Comparison of ENCODE assay signal across 19 cellular contexts in genomic region chr2:101011152-101011551, GRCh38. TPM values are rescaled to one million over a fixed set of nuclear protein-coding genes. Genes with fewer than 3 reads are reported as not detected.
DNase-seq lines count a peak whose midpoint lies in the region; ATAC-seq and TF ChIP-seq lines count a peak whose summit lies in the region.
"Had no signal": no experiment of that assay in that cellular context is flagged by ENCODE, and none has a peak within 500 bp of the region (broad histone marks: within the 10 kb centered on the region; RNA-seq: fewer than 3 reads in every experiment).

No MANE protein-coding gene starts in this region.

- H3K36me3 Mint-ChIP-seq in dendritic cell treated with granulocyte-macrophage colony-stimulating factor and Interleukin-4, amounts not matched to agents 40 ng/mL and 50 ng/mL, for 4 days (ENCODE audit: low read depth): peaks cover 79% of the 10 kb centered on the region
- H3K36me3 Mint-ChIP-seq in stimulated activated effector memory CD8-positive, alpha-beta T cell treated with anti-CD3 and anti-CD28 coated beads, Interleukin-12 subunit alpha, Interleukin-12 subunit beta, amount 100 ng/mL, for 72 hours: peaks cover 90% of the 10 kb centered on the region

- H3K4me1 Mint-ChIP-seq in dendritic cell treated with granulocyte-macrophage colony-stimulating factor and Interleukin-4, amounts not matched to agents 40 ng/mL and 50 ng/mL, for 4 days (ENCODE audit: low read depth): peaks cover 36% of the 10 kb centered on the region
- peaks cover 42% of the 10 kb centered on the region for H3K4me1 Mint-ChIP-seq in stimulated activated effector memory CD8-positive, alpha-beta T cell treated with anti-CD3 and anti-CD28 coated beads, Interleukin-12 subunit alpha, Interleukin-12 subunit beta, amount 100 ng/mL, for 72 hours

- H3K27me3 ChIP-seq in right cardiac atrium (ENCODE audit: control insufficient read depth, insufficient read depth): no peaks in the 10 kb centered on the region
- no peaks in the 10 kb centered on the region for H3K27me3 ChIP-seq in right atrium auricular region
- H3K27me3 ChIP-seq in OCI-LY3 (ENCODE audit: low read depth, low read length): no peaks in the 10 kb centered on the region
- H3K27me3 ChIP-seq: heart right ventricle, SJCRH30, thyroid gland had no signal

- no peak for TF ChIP-seq CTCF in right atrium auricular region (IDR thresholded peaks at IDR 0.05)
- TF ChIP-seq CTCF in OCI-LY3 (IDR thresholded peaks at IDR 0.05; ENCODE audit: low read depth, low read length): no peak

- no peaks in the 10 kb centered on the region for H3K9me3 Mint-ChIP-seq in dendritic cell treated with granulocyte-macrophage colony-stimulating factor and Interleukin-4, amounts not matched to agents 40 ng/mL and 50 ng/mL, for 4 days
- H3K9me3 Mint-ChIP-seq in stimulated activated effector memory CD8-positive, alpha-beta T cell treated with anti-CD3 and anti-CD28 coated beads, Interleukin-12 subunit alpha, Interleukin-12 subunit beta, amount 100 ng/mL, for 72 hours: no peaks in the 10 kb centered on the region
- H3K9me3 Mint-ChIP-seq: activated naive CD8-positive, alpha-beta T cell treated with anti-CD3 and anti-CD28 coated beads, Interleukin-2, amount 10 ng/mL, durations not matched to agents 7 days and 5 days had no signal

- 84% methylated on average over 10 of the region's 10 CpGs for WGBS in right cardiac atrium

- no peaks in the 10 kb centered on the region for H3K9me3 ChIP-seq in right cardiac atrium (ENCODE audit: control insufficient read depth, low read length)
- no peaks in the 10 kb centered on the region for H3K9me3 ChIP-seq in right atrium auricular region
- no peaks in the 10 kb centered on the region for H3K9me3 ChIP-seq in OCI-LY3 (ENCODE audit: insufficient read depth, low read length)
- H3K9me3 ChIP-seq: heart right ventricle, SJCRH30, thyroid gland had no signal

- DNase-seq in right cardiac atrium (peak in 2 of 3 donors; percentile 22 to 31), right atrium auricular region (ENCODE audit: low spot score) (no peak), C1 segment of cervical spinal cord (lab: John Stamatoyannopoulos, UW) (no peak)
- no peak for DNase-seq in stimulated activated effector memory CD8-positive, alpha-beta T cell treated with anti-CD3 and anti-CD28 coated beads, Interleukin-12 subunit alpha, Interleukin-12 subunit beta, amount 100 ng/mL, for 72 hours (ENCODE audit: low spot score in 2 of 2)
- DNase-seq in stimulated activated CD4-positive, alpha-beta T cell treated with anti-CD3 and anti-CD28 coated beads, Interleukin-2, amount 100 ng/mL, for 48 hours: no peak
- DNase-seq: activated naive CD8-positive, alpha-beta T cell treated with anti-CD3 and anti-CD28 coated beads, Interleukin-2, amount 10 ng/mL, durations not matched to agents 7 days and 5 days; effector CD4-positive, alpha-beta T cell; heart right ventricle; midbrain; NCI-H2081; NCI-H524; occipital lobe; OCI-M1; SJCRH30; stimulated activated CD4-positive, alpha-beta T cell treated with anti-CD3 and anti-CD28 coated beads, Interleukin-4, amount 100 ng/mL, for 4 hours; thyroid gland had no signal

- no peak overlapping the region for H3K4me3 Mint-ChIP-seq in dendritic cell treated with granulocyte-macrophage colony-stimulating factor and Interleukin-4, amounts not matched to agents 40 ng/mL and 50 ng/mL, for 4 days
- no peak overlapping the region for H3K4me3 Mint-ChIP-seq in stimulated activated effector memory CD8-positive, alpha-beta T cell treated with anti-CD3 and anti-CD28 coated beads, Interleukin-12 subunit alpha, Interleukin-12 subunit beta, amount 100 ng/mL, for 72 hours
- H3K4me3 Mint-ChIP-seq: activated naive CD8-positive, alpha-beta T cell treated with anti-CD3 and anti-CD28 coated beads, Interleukin-2, amount 10 ng/mL, durations not matched to agents 7 days and 5 days had no signal

- H3K27ac ChIP-seq in right cardiac atrium (ENCODE audit: low read length): no peak overlapping the region
- no peak overlapping the region for H3K27ac ChIP-seq in right atrium auricular region
- peak overlapping the region; percentile 76 for H3K27ac ChIP-seq in OCI-LY3 (ENCODE audit: low read length)
- H3K27ac ChIP-seq: heart right ventricle, SJCRH30, thyroid gland had no signal

- no peak overlapping the region for H2AFZ ChIP-seq in OCI-LY3 (ENCODE audit: low read depth, low read length)

- H3K4me2 ChIP-seq in OCI-LY3 (ENCODE audit: low read length): peak overlapping the region; percentile 53

- ATAC-seq in right cardiac atrium (no peak), HG03159 (IDR thresholded peaks at IDR 0.05; ENCODE audit: unreplicated experiment) (no peak)
- ATAC-seq in stimulated activated effector memory CD8-positive, alpha-beta T cell treated with anti-CD3 and anti-CD28 coated beads, Interleukin-12 subunit alpha, Interleukin-12 subunit beta, amount 100 ng/mL, for 72 hours: no peak

- intact Hi-C loops in right cardiac atrium (cut with DNase I): loop anchor here in 3 of 4 donors (5.0 to 10.0 kb wide), 3 partner anchors 141 to 196 kb away; partner anchors contain the start of gene TBC1D8 (in 2 of the 3)
- intact Hi-C loops in dendritic cell treated with granulocyte-macrophage colony-stimulating factor and Interleukin-4, amounts not matched to agents 40 ng/mL and 50 ng/mL, for 4 days (cut with micrococcal nuclease): loop anchor here (10.0 kb wide), 1 partner anchor 104 kb away; no protein-coding TSS in a partner anchor

- peaks cover 32% of the 10 kb centered on the region for H3K79me2 ChIP-seq in OCI-LY3 (ENCODE audit: low read length)

- H3K36me3 ChIP-seq in right atrium auricular region (peaks cover 60% of the 10 kb centered on the region), OCI-LY3 (replicated peaks; ENCODE audit: low read depth, low read length) (peaks cover 61% of the 10 kb centered on the region)

- H3K4me1 ChIP-seq in right cardiac atrium (ENCODE audit: control insufficient read depth, insufficient read depth, low read length): no peaks in the 10 kb centered on the region
- H3K4me1 ChIP-seq in right atrium auricular region: no peaks in the 10 kb centered on the region
- peaks cover 29% of the 10 kb centered on the region for H3K4me1 ChIP-seq in OCI-LY3 (ENCODE audit: low read length)
- H3K4me1 ChIP-seq: SJCRH30, thyroid gland had no signal

- H3K9ac ChIP-seq in OCI-LY3 (ENCODE audit: low read length): no peak overlapping the region

- no peaks in the 10 kb centered on the region for H3K27me3 Mint-ChIP-seq in dendritic cell treated with granulocyte-macrophage colony-stimulating factor and Interleukin-4, amounts not matched to agents 40 ng/mL and 50 ng/mL, for 4 days
- H3K27me3 Mint-ChIP-seq: activated naive CD8-positive, alpha-beta T cell treated with anti-CD3 and anti-CD28 coated beads, Interleukin-2, amount 10 ng/mL, durations not matched to agents 7 days and 5 days had no signal

- H3K4me3 ChIP-seq in right cardiac atrium (ENCODE audit: low read length) (no peak overlapping the region), right atrium auricular region (no peak overlapping the region), OCI-LY3 (ENCODE audit: low read length) (peak overlapping the region; percentile 24; the same call in 1 of the 2 replicates)
- H3K4me3 ChIP-seq: heart right ventricle, SJCRH30, thyroid gland had no signal

- peak overlapping the region; percentile 61 for H3K27ac Mint-ChIP-seq in dendritic cell treated with granulocyte-macrophage colony-stimulating factor and Interleukin-4, amounts not matched to agents 40 ng/mL and 50 ng/mL, for 4 days
- H3K27ac Mint-ChIP-seq in stimulated activated effector memory CD8-positive, alpha-beta T cell treated with anti-CD3 and anti-CD28 coated beads, Interleukin-12 subunit alpha, Interleukin-12 subunit beta, amount 100 ng/mL, for 72 hours: peak overlapping the region; percentile 71
- H3K27ac Mint-ChIP-seq: activated naive CD8-positive, alpha-beta T cell treated with anti-CD3 and anti-CD28 coated beads, Interleukin-2, amount 10 ng/mL, durations not matched to agents 7 days and 5 days had no signal

- peaks cover 68% of the 10 kb centered on the region for H4K20me1 ChIP-seq in OCI-LY3 (ENCODE audit: insufficient read depth, low read length)

RNA-seq across cellular contexts. Expression of gene RPL31, which starts 9.1 kb away (rescaled TPM):
- total RNA-seq in right cardiac atrium: 1,000 to 10,000 TPM in 1 of 4 donors, 100 to 1,000 TPM in 3; 822 to 1,044 (median 917) TPM
- 3,971 TPM for polyA plus RNA-seq in right cardiac atrium
- 100 to 1,000 TPM; 437 to 813 TPM for total RNA-seq in right atrium auricular region

Comparison
In these comparisons a context has a peak if more than half of its experiments do, and no peak if none do; other contexts are left out.
1. DNase-seq: peak in right cardiac atrium (2 of 3); none in right atrium auricular region (single experiment), stimulated activated effector memory CD8-positive, alpha-beta T cell treated with anti-CD3 and anti-CD28 coated beads, Interleukin-12 subunit alpha, Interleukin-12 subunit beta, amount 100 ng/mL, for 72 hours (0 of 2), stimulated activated CD4-positive, alpha-beta T cell treated with anti-CD3 and anti-CD28 coated beads, Interleukin-2, amount 100 ng/mL, for 48 hours (0 of 2) and C1 segment of cervical spinal cord (0 of 14).